Comparison of ENCODE assay signal across 14 cellular contexts in genomic region chr22:37982938-37983859, GRCh38. TPM values are rescaled to one million over a fixed set of nuclear protein-coding genes. Genes with fewer than 3 reads are reported as not detected.
DNase-seq lines count a peak whose midpoint lies in the region; ATAC-seq and TF ChIP-seq lines count a peak whose summit lies in the region.
"Had no signal": no experiment of that assay in that cellular context is flagged by ENCODE, and none has a peak within 500 bp of the region (broad histone marks: within the 10 kb centered on the region; RNA-seq: fewer than 3 reads in every experiment).

No MANE protein-coding gene starts in this region.

- H3K4me3 ChIP-seq in foreskin fibroblast (ENCODE audit: low read depth in 1 of 2, low read length in 2 of 2) (no peak overlapping the region), aorta (ENCODE audit: low read length in 2 of 2) (no peak overlapping the region)
- H3K4me3 ChIP-seq: pancreas had no signal

- no peaks in the 10 kb centered on the region for H3K4me1 ChIP-seq in aorta (ENCODE audit: control insufficient read depth in 1 of 2, insufficient read depth in 2 of 2, low read length in 2 of 2)
- H3K4me1 ChIP-seq: pancreas had no signal

- DNase-seq in ELF-1 (ENCODE audit: low read depth, low spot score) (peak; percentile 89), SK-MEL-5 (ENCODE audit: low read depth, low spot score) (peak; percentile 67), foreskin fibroblast (no peak), osteocyte (ENCODE audit: extremely low spot score, unreplicated experiment) (no peak), aorta (no peak), COLO668 (lab: John Stamatoyannopoulos, UW; ENCODE audit: unreplicated experiment) (no peak)
- DNase-seq: kidney glomerular epithelial cell, NCI-H1694, pancreas had no signal

- intact Hi-C loops in aorta (cut with DNase I) = no loop called here

- H3K4me3 Mint-ChIP-seq in osteocyte (ENCODE audit: unreplicated experiment) = no peak overlapping the region
- H3K4me3 Mint-ChIP-seq: activated naive CD8-positive, alpha-beta T cell; T-helper 2 cell treated with Interferon-gamma antibody and Interleukin-4, amounts not matched to agents 5 μg/mL and 100 μg/mL, for 36 hours had no signal

- H3K4me1 Mint-ChIP-seq in osteocyte (ENCODE audit: unreplicated experiment) = no peaks in the 10 kb centered on the region

- no peaks in the 10 kb centered on the region for H3K9me3 ChIP-seq in aorta (ENCODE audit: control insufficient read depth, low read length)
- H3K9me3 ChIP-seq: pancreas had no signal

- peaks cover under 1% of the 10 kb centered on the region for H3K36me3 Mint-ChIP-seq in osteocyte (ENCODE audit: unreplicated experiment)
- H3K36me3 Mint-ChIP-seq: activated naive CD8-positive, alpha-beta T cell had no signal

- ATAC-seq in GM19324 (IDR thresholded peaks at IDR 0.05; ENCODE audit: low FRiP score, unreplicated experiment) (no peak), aorta (ENCODE audit: low FRiP score) (no peak), HG02938 (IDR thresholded peaks at IDR 0.05; ENCODE audit: unreplicated experiment) (no peak)
- ATAC-seq: pancreas had no signal

- no peaks in the 10 kb centered on the region for H3K36me3 ChIP-seq in aorta (ENCODE audit: control insufficient read depth in 1 of 2, insufficient read depth in 2 of 2, low read length in 1 of 2)
- H3K36me3 ChIP-seq: pancreas had no signal

- 37 to 42% methylated on average over 73 to 84 of the region's 84 CpGs for WGBS in aorta, 2 donors

- in situ Hi-C loops in SK-MEL-5 (cut with HindIII; ENCODE audit: low pct_unique_long_range_greater_than_20kb, low sequenced_read_pairs) = no loop called here

- H3K27ac Mint-ChIP-seq in osteocyte (ENCODE audit: unreplicated experiment) = no peak overlapping the region
- H3K27ac Mint-ChIP-seq: activated naive CD8-positive, alpha-beta T cell; T-helper 2 cell treated with Interferon-gamma antibody and Interleukin-4, amounts not matched to agents 5 μg/mL and 100 μg/mL, for 36 hours had no signal

- no peaks in the 10 kb centered on the region for H3K27me3 Mint-ChIP-seq in osteocyte (ENCODE audit: unreplicated experiment)
- H3K27me3 Mint-ChIP-seq: activated naive CD8-positive, alpha-beta T cell had no signal

- no peaks in the 10 kb centered on the region for H3K9me3 Mint-ChIP-seq in osteocyte (ENCODE audit: unreplicated experiment)
- H3K9me3 Mint-ChIP-seq: T-helper 2 cell treated with Interferon-gamma antibody and Interleukin-4, amounts not matched to agents 5 μg/mL and 100 μg/mL, for 36 hours had no signal

- H3K27ac ChIP-seq in aorta (ENCODE audit: low read depth in 1 of 2, low read length in 2 of 2) = no peak overlapping the region
- H3K27ac ChIP-seq: pancreas had no signal

- TF ChIP-seq CTCF in foreskin fibroblast (IDR thresholded peaks at IDR 0.05; ENCODE audit: low read depth, low read length) = peak; percentile 2
- TF ChIP-seq CTCF in osteocyte (IDR thresholded peaks at IDR 0.05) = peak; percentile 13

- no peaks in the 10 kb centered on the region for H3K27me3 ChIP-seq in aorta (ENCODE audit: control insufficient read depth in 1 of 2, insufficient read depth in 2 of 2, low read length in 1 of 2)
- H3K27me3 ChIP-seq: pancreas had no signal

RNA-seq across cellular contexts. Expression of gene SOX10, which starts 1.2 kb away (rescaled TPM):
- 188 and 199 TPM in 2 replicates for total RNA-seq in SK-MEL-5 (2014; rRNA removed; shearing (Covaris generic))
- polyA plus RNA-seq in SK-MEL-5 (2015; cell fraction: cytosol; rRNA removed) = 609 and 745 TPM in 2 replicates
- 250 and 317 TPM in 2 replicates for polyA plus RNA-seq in SK-MEL-5 (2015; cell fraction: nucleus; rRNA removed)
- total RNA-seq in osteocyte (not detected in 2 replicates), aorta (1 to 10 TPM; 2.6 to 5.9 TPM)
- polyA plus RNA-seq in aorta = under 1 TPM in 1 of 2 donors, not detected in 1; 0.08 TPM
- total RNA-seq: HT1080 had no signal

RNA-seq across cellular contexts. Expression of gene POLR2F, which starts 29.7 kb away (rescaled TPM):
- 260 and 264 TPM in 2 replicates for total RNA-seq in SK-MEL-5 (2014; rRNA removed; shearing (Covaris generic))
- polyA plus RNA-seq in SK-MEL-5 (2015; cell fraction: cytosol; rRNA removed) = 229 and 382 TPM in 2 replicates
- 43.2 and 78.3 TPM in 2 replicates for polyA plus RNA-seq in SK-MEL-5 (2015; cell fraction: nucleus; rRNA removed)
- total RNA-seq in osteocyte = 77.9 and 81.1 TPM in 2 replicates
- 10 to 100 TPM; 45.9 to 46.2 TPM for total RNA-seq in aorta
- 100 to 1,000 TPM; 150 to 169 TPM for polyA plus RNA-seq in aorta

RNA-seq across cellular contexts. Expression of gene C22orf23, which starts 29.8 kb away (rescaled TPM):
- 0.55 and 0.80 TPM in 2 replicates for total RNA-seq in SK-MEL-5 (2014; rRNA removed; shearing (Covaris generic))
- 0.68 and 1.1 TPM in 2 replicates for polyA plus RNA-seq in SK-MEL-5 (2015; cell fraction: cytosol; rRNA removed)
- polyA plus RNA-seq in SK-MEL-5 (2015; cell fraction: nucleus; rRNA removed) = 0.33 and 4.2 TPM in 2 replicates
- total RNA-seq in osteocyte (not detected in 2 replicates), aorta (not detected)
- under 1 TPM in 1 of 2 donors, not detected in 1; 0.18 TPM for polyA plus RNA-seq in aorta

Comparison
In these comparisons a context has a peak if more than half of its experiments do, and no peak if none do; other contexts are left out.
1. DNase-seq: peak in ELF-1 (single experiment) and SK-MEL-5 (single experiment); none in foreskin fibroblast (0 of 2), osteocyte (single experiment), aorta (0 of 2) and COLO668 (single experiment).
2. RNA of gene SOX10, which starts 1.2 kb away (total RNA-seq): 188 to 199 TPM in SK-MEL-5; 2.6 to 5.9 TPM in aorta and not detected in osteocyte; every median in the first group is over 10 times any median in the second.